In the genomic region with DNA sequence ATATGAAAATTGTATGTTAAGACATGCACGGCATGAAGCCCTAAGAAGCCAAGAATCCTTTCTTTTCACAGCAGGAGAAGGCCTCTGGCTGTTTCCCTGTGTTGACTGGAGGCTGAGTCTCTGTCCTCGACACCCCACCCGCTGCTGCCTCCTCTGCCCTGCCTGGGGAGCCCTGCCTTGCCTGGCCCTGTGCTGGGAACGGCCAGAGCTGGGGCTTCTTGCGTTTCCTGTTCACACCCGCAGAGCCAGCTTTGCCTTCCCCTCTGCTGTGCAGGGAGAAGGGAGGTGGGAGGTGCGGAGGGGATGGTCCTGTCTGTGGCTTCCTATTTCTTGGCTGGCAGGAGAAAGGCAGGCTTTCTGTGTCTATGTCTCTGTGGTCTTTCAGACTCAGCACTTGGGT, we compare ENCODE assay signal across 24 cellular contexts. TPM values are rescaled to one million over a fixed set of nuclear protein-coding genes. Genes with fewer than 3 reads are reported as not detected.
A peak's percentile ranks its signal among the peaks of the same experiment; 100 is the strongest.
DNase-seq lines count a peak whose midpoint lies in the region; ATAC-seq and TF ChIP-seq lines count a peak whose summit lies in the region.
"Had no signal": no experiment of that assay in that cellular context is flagged by ENCODE, and none has a peak within 500 bp of the region (broad histone marks: within the 10 kb centered on the region; RNA-seq: fewer than 3 reads in every experiment).

No MANE protein-coding gene starts in this region.

- peak; percentile 93 for ATAC-seq in DND-41 (ENCODE audit: insufficient read depth, low read depth)
- ATAC-seq in central memory CD8-positive, alpha-beta T cell (replicated peaks; ENCODE audit: extremely low read depth, poor library complexity, severe bottlenecking), result no peak
- ATAC-seq in GM21515 (IDR thresholded peaks at IDR 0.05; ENCODE audit: unreplicated experiment), result no peak
- ATAC-seq in foreskin keratinocyte, result no peak
- ATAC-seq: psoas muscle had no signal

- no peaks in the 10 kb centered on the region for H3K36me3 ChIP-seq in DND-41 (ENCODE audit: insufficient read depth, low read length)
- H3K36me3 ChIP-seq: adrenal gland, Peyer's patch, stomach, transverse colon had no signal

- H3K27me3 Mint-ChIP-seq in central memory CD8-positive, alpha-beta T cell, result no peaks in the 10 kb centered on the region

- no peaks in the 10 kb centered on the region for H3K9me3 ChIP-seq in DND-41 (ENCODE audit: insufficient read depth, low read length, severe bottlenecking)
- H3K9me3 ChIP-seq: adrenal gland, Peyer's patch, psoas muscle, stomach, transverse colon had no signal

- DNase-seq in AML-193 (lab: John Stamatoyannopoulos, UW) (peak; percentile 24 to 46), DND-41 (peak; percentile 69), NB4 (ENCODE audit: low read depth) (peak; percentile 88), foreskin keratinocyte (no peak)
- no peak for DNase-seq in central memory CD8-positive, alpha-beta T cell (ENCODE audit: low spot score in 2 of 2)
- no peak for DNase-seq in stimulated activated CD4-positive, alpha-beta T cell treated with anti-CD3 and anti-CD28 coated beads, Interleukin-4, amount 100 ng/mL, for 1 hour
- DNase-seq in stimulated activated naive CD4-positive, alpha-beta T cell treated with Interleukin-2 at 50 U/mL for 16 hours (lab: John Stamatoyannopoulos, UW), result no peak
- DNase-seq: activated CD4-positive, alpha-beta T cell treated with anti-CD3 and anti-CD28 coated beads for 1 hour; activated effector memory CD4-positive, alpha-beta T cell treated with Interleukin-2 at 50 U/mL for 16 hours; adrenal gland; DMS79 treated with DMSO at 0.1 percent for 48 hours; NCI-H1092; NCI-H2029 treated with DMSO at 0.1 percent for 48 hours; NK-92 treated with Interleukin-12 subunit alpha and Interleukin-12 subunit beta, amount 100 ng/mL, for 24 hours; Peyer's patch; psoas muscle; stomach; transverse colon had no signal

- no peak overlapping the region for H3K4me3 ChIP-seq in DND-41 (ENCODE audit: low read depth in 1 of 2, low read length in 2 of 2)
- H3K4me3 ChIP-seq in NB4 (ENCODE audit: low read depth, low read length), result no peak overlapping the region
- H3K4me3 ChIP-seq: adrenal gland, coronary artery, Peyer's patch, psoas muscle, stomach, transverse colon had no signal

- peak overlapping the region; percentile 49 for H2AFZ ChIP-seq in DND-41 (ENCODE audit: low read depth, low read length)

- TF ChIP-seq CTCF in DND-41 (IDR thresholded peaks at IDR 0.05; ENCODE audit: borderline replicate concordance, extremely low read depth, low read length, poor library complexity, severe bottlenecking), result no peak
- TF ChIP-seq CTCF in NB4 (IDR thresholded peaks at IDR 0.05; ENCODE audit: low read depth, low read length), result no peak
- no peak for TF ChIP-seq CTCF in foreskin keratinocyte (conservative IDR thresholded peaks at IDR 0.05)

- no peaks in the 10 kb centered on the region for H3K79me2 ChIP-seq in DND-41 (ENCODE audit: insufficient read depth, low read length)

- no peaks in the 10 kb centered on the region for H3K9me3 Mint-ChIP-seq in central memory CD8-positive, alpha-beta T cell

- H3K36me3 Mint-ChIP-seq in central memory CD8-positive, alpha-beta T cell (ENCODE audit: insufficient read depth), result no peaks in the 10 kb centered on the region

- no peak overlapping the region; the same call in 1 of the 2 replicates for H3K27ac ChIP-seq in DND-41 (ENCODE audit: low read length)
- H3K27ac ChIP-seq in foreskin keratinocyte, result no peak overlapping the region
- H3K27ac ChIP-seq: adrenal gland, coronary artery, Peyer's patch, psoas muscle, stomach, transverse colon had no signal

- peak overlapping the region; percentile 64 for H3K4me3 Mint-ChIP-seq in central memory CD8-positive, alpha-beta T cell

- H3K9ac ChIP-seq in DND-41 (ENCODE audit: low read depth, low read length), result no peak overlapping the region

- peaks cover 31% of the 10 kb centered on the region for H3K4me1 Mint-ChIP-seq in central memory CD8-positive, alpha-beta T cell

- H3K4me2 ChIP-seq in DND-41 (ENCODE audit: insufficient read depth, low read length), result peak overlapping the region; percentile 44

- TF ChIP-seq POLR2A in NB4 (IDR thresholded peaks at IDR 0.05; ENCODE audit: extremely low read depth, insufficient read length), result no peak

- H3K27ac Mint-ChIP-seq in central memory CD8-positive, alpha-beta T cell (ENCODE audit: low read depth), result no peak overlapping the region

- no peaks in the 10 kb centered on the region; the same call in 1 of the 2 replicates for H4K20me1 ChIP-seq in DND-41 (ENCODE audit: insufficient read depth, low read length)

- H3K4me1 ChIP-seq in DND-41 (ENCODE audit: insufficient read depth, low read length), result peaks cover 19% of the 10 kb centered on the region
- H3K4me1 ChIP-seq in foreskin keratinocyte, result peaks cover 8% of the 10 kb centered on the region
- H3K4me1 ChIP-seq: adrenal gland, Peyer's patch, psoas muscle, stomach, transverse colon had no signal

- H3K27me3 ChIP-seq in DND-41 (ENCODE audit: insufficient read depth, low read length, poor library complexity) (peaks cover 8% of the 10 kb centered on the region), foreskin keratinocyte (peaks cover 11% of the 10 kb centered on the region)
- H3K27me3 ChIP-seq: adrenal gland, Peyer's patch had no signal

RNA-seq across cellular contexts. Expression of gene GMCL2, which starts 6.9 kb away (rescaled TPM):
- total RNA-seq in foreskin keratinocyte, result not detected in 2 replicates
- polyA plus RNA-seq in foreskin keratinocyte, result not detected in 2 replicates
- total RNA-seq: adrenal gland, liver, mononuclear cell, NCI-H460, Peyer's patch, psoas muscle, skeletal muscle tissue, stomach, transverse colon had no signal
- polyA plus RNA-seq: adrenal gland, liver, psoas muscle, stomach had no signal

RNA-seq across cellular contexts. Expression of gene HNRNPAB, which starts 10.3 kb away (rescaled TPM):
- 140 and 167 TPM in 2 replicates for total RNA-seq in foreskin keratinocyte
- 208 and 251 TPM in 2 replicates for polyA plus RNA-seq in foreskin keratinocyte

RNA-seq across cellular contexts. Expression of gene PHYKPL, which starts 38.6 kb away (rescaled TPM):
- 11.4 and 14.9 TPM in 2 replicates for total RNA-seq in foreskin keratinocyte
- polyA plus RNA-seq in foreskin keratinocyte, result 8.9 and 10.9 TPM in 2 replicates

RNA-seq across cellular contexts. Expression of gene NHP2, which starts 40.3 kb away (rescaled TPM):
- 187 and 215 TPM in 2 replicates for total RNA-seq in foreskin keratinocyte
- polyA plus RNA-seq in foreskin keratinocyte, result 339 and 347 TPM in 2 replicates

Comparison
In these comparisons a context has a peak if more than half of its experiments do, and no peak if none do; other contexts are left out.
1. DNase-seq: peak in AML-193 (2 of 2), DND-41 (single experiment) and NB4 (single experiment); none in central memory CD8-positive, alpha-beta T cell (0 of 2), stimulated activated CD4-positive, alpha-beta T cell treated with anti-CD3 and anti-CD28 coated beads, Interleukin-4, amount 100 ng/mL, for 1 hour (single experiment), stimulated activated naive CD4-positive, alpha-beta T cell treated with Interleukin-2 at 50 U/mL for 16 hours (single experiment) and foreskin keratinocyte (0 of 2).